In the genomic region with DNA sequence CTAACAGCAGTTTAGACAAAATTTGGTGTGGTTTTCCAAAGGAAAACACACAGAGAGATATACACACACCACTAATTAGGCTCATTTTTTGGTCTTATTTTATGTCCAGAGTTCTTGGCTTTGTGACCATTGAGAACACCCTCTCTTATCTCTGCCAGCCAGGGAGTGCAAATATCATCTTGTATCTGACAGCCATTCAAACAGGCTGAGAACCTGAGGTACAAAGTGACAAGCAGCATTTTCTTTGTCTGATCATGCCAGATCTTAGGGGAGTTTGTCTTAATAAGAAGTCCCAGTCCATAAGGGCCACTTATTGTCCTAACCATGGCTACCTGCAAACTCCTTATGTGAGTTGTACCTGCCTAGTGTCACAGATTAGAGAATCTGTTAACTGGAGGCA, we compare ENCODE assay signal across 14 cellular contexts.
DNase-seq lines count a peak whose midpoint lies in the region; ATAC-seq and TF ChIP-seq lines count a peak whose summit lies in the region.
"Had no signal": no experiment of that assay in that cellular context is flagged by ENCODE, and none has a peak within 500 bp of the region (broad histone marks: within the 10 kb centered on the region; RNA-seq: fewer than 3 reads in every experiment).

No MANE protein-coding gene starts in this region.

- TF ChIP-seq CTCF in WTC11 (IDR thresholded peaks at IDR 0.05) (no peak), progenitor cell of endocrine pancreas (IDR thresholded peaks at IDR 0.05; ENCODE audit: unreplicated experiment) (no peak)

- TF ChIP-seq POLR2A in erythroblast (IDR thresholded peaks at IDR 0.05; ENCODE audit: low read length): no peak

- DNase-seq in OCI-M1 (lab: John Stamatoyannopoulos, UW) (peak; percentile 64), WTC11 (ENCODE audit: low spot score) (no peak), erythroblast (lab: John Stamatoyannopoulos, UW) (peak; percentile 26 to 80), progenitor cell of endocrine pancreas (ENCODE audit: low spot score, unreplicated experiment) (no peak), SKM-1 (lab: John Stamatoyannopoulos, UW; ENCODE audit: unreplicated experiment) (no peak), occipital lobe (lab: John Stamatoyannopoulos, UW) (no peak), T-helper 17 cell (no peak)
- DNase-seq: ACHN; CD4-positive, CD25-positive, alpha-beta regulatory T cell; DMS53; GOT3; H9 had no signal

- H3K9me3 ChIP-seq in T-helper 17 cell (ENCODE audit: control insufficient read depth, low read length, poor library complexity, severe bottlenecking): no peaks in the 10 kb centered on the region
- H3K9me3 ChIP-seq: BLaER1 treated with 17β-estradiol and CSF1 and Interleukin-3, amounts not matched to agents 10 nM and 100 nM had no signal

- H3K4me3 Mint-ChIP-seq in WTC11 (no peak overlapping the region), progenitor cell of endocrine pancreas (ENCODE audit: low read depth) (no peak overlapping the region), T-helper 17 cell (no peak overlapping the region)
- H3K4me3 Mint-ChIP-seq: CD4-positive, CD25-positive, alpha-beta regulatory T cell; H9 had no signal

- CTCF ChIA-PET in WTC11 (lab: Charles Lee): no interaction called here

- H3K9me3 Mint-ChIP-seq in WTC11 (no peaks in the 10 kb centered on the region; the same call in 1 of the 2 replicates), progenitor cell of endocrine pancreas (ENCODE audit: low read depth) (no peaks in the 10 kb centered on the region)
- H3K9me3 Mint-ChIP-seq: H9 had no signal

- ATAC-seq in WTC11 (no peak), T-helper 17 cell (no peak)
- ATAC-seq: HepG2 had no signal

- POLR2A ChIA-PET in WTC11 (lab: Charles Lee): no interaction called here

- H3K27me3 Mint-ChIP-seq in WTC11 (ENCODE audit: low read depth): no peaks in the 10 kb centered on the region
- no peaks in the 10 kb centered on the region for H3K27me3 Mint-ChIP-seq in progenitor cell of endocrine pancreas
- no peaks in the 10 kb centered on the region for H3K27me3 Mint-ChIP-seq in T-helper 17 cell
- H3K27me3 Mint-ChIP-seq: CD4-positive, CD25-positive, alpha-beta regulatory T cell had no signal

- peak overlapping the region; percentile 78; the same call in 1 of the 2 replicates for H3K27ac Mint-ChIP-seq in WTC11
- H3K27ac Mint-ChIP-seq in progenitor cell of endocrine pancreas: peak overlapping the region; percentile 1
- no peak overlapping the region for H3K27ac Mint-ChIP-seq in T-helper 17 cell
- H3K27ac Mint-ChIP-seq: CD4-positive, CD25-positive, alpha-beta regulatory T cell had no signal

- peaks cover 59% of the 10 kb centered on the region for H3K4me1 Mint-ChIP-seq in WTC11
- peaks cover 17% of the 10 kb centered on the region for H3K4me1 Mint-ChIP-seq in progenitor cell of endocrine pancreas (ENCODE audit: low read depth)
- no peaks in the 10 kb centered on the region for H3K4me1 Mint-ChIP-seq in T-helper 17 cell
- H3K4me1 Mint-ChIP-seq: CD4-positive, CD25-positive, alpha-beta regulatory T cell had no signal

- no peaks in the 10 kb centered on the region for H3K36me3 Mint-ChIP-seq in WTC11
- no peaks in the 10 kb centered on the region for H3K36me3 Mint-ChIP-seq in progenitor cell of endocrine pancreas (ENCODE audit: insufficient read depth)
- no peaks in the 10 kb centered on the region for H3K36me3 Mint-ChIP-seq in T-helper 17 cell (ENCODE audit: low read depth)
- H3K36me3 Mint-ChIP-seq: CD4-positive, CD25-positive, alpha-beta regulatory T cell had no signal

TF ChIP-seq in WTC11, 78 proteins besides CTCF, POLR2A, EP300 and RAD21:
- TF ChIP-seq ZNF416 (CRISPR knock-in tag; IDR thresholded peaks at IDR 0.05) (no peak), ZBTB21 (CRISPR knock-in tag; IDR thresholded peaks at IDR 0.05; ENCODE audit: borderline replicate concordance) (no peak), GRHL2 (CRISPR knock-in tag; IDR thresholded peaks at IDR 0.05; ENCODE audit: insufficient replicate concordance, severe bottlenecking) (no peak), CREB1 (CRISPR knock-in tag; IDR thresholded peaks at IDR 0.05) (no peak), HMGXB4 (CRISPR knock-in tag; IDR thresholded peaks at IDR 0.05) (no peak), FOXK1 (CRISPR knock-in tag; IDR thresholded peaks at IDR 0.05) (no peak)

Comparison
In these comparisons a context has a peak if more than half of its experiments do, and no peak if none do; other contexts are left out.
1. DNase-seq: peak in OCI-M1 (single experiment) and erythroblast (2 of 2); none in WTC11 (single experiment), progenitor cell of endocrine pancreas (single experiment), SKM-1 (single experiment), occipital lobe (single experiment) and T-helper 17 cell (0 of 3).